ENCODE assay signal across 9 cellular contexts in the genomic region with DNA sequence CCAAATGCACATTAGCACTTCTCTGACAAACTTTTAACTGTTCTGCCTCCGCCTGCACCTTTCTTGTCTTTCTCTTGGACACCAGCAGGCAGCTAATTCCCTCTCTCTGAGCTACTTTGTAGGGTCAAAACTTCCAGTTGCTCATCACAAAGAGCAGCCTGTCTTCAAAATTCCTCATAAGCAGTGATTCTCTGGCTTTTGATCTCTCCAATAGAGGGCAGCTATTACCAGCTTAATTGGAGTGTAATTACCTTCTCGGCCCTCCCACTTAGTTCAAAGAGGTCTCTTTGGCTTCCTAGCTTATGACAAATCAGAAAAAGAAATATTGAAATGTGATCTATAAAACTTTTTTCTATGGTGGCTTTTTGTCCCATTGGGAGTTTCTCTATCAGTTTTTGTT. TPM values are rescaled to one million over a fixed set of nuclear protein-coding genes. Genes with fewer than 3 reads are reported as not detected.
A peak's percentile ranks its signal among the peaks of the same experiment; 100 is the strongest.
DNase-seq lines count a peak whose midpoint lies in the region; ATAC-seq and TF ChIP-seq lines count a peak whose summit lies in the region.
"Had no signal": no experiment of that assay in that cellular context is flagged by ENCODE, and none has a peak within 500 bp of the region (broad histone marks: within the 10 kb centered on the region; RNA-seq: fewer than 3 reads in every experiment).

No MANE protein-coding gene starts in this region.

- TF ChIP-seq POLR2A in esophagus squamous epithelium (IDR thresholded peaks at IDR 0.05) = no peak

- CTCF ChIA-PET in OCI-LY7 (lab: Charles Lee; ENCODE audit: unreplicated experiment) = interaction anchor here (0.5 to 1.2 kb wide), 2 partner anchors 60 to 101 kb away, joined by 3 to 7 read pairs; no protein-coding TSS in a partner anchor

- H3K4me2 ChIP-seq in OCI-LY7 (ENCODE audit: low read length) = no peak overlapping the region
- H3K4me2 ChIP-seq: BLaER1 had no signal

- DNase-seq in NCI-H2227 treated with DMSO at 0.1 percent for 48 hours (lab: John Stamatoyannopoulos, UW) (peak; percentile 8), NCI-H2227 (lab: John Stamatoyannopoulos, UW; ENCODE audit: unreplicated experiment) (no peak), OCI-LY7 (ENCODE audit: low spot score) (peak; percentile 53), esophagus squamous epithelium (lab: John Stamatoyannopoulos, UW) (no peak), retinal pigment epithelial cell (ENCODE audit: low read depth) (no peak), medulla oblongata (ENCODE audit: extremely low spot score) (no peak), DMS79 treated with DMSO at 0.1 percent for 48 hours (lab: John Stamatoyannopoulos, UW) (no peak)

- intact Hi-C loops in OCI-LY7 (cut with micrococcal nuclease; ENCODE audit: unreplicated experiment) = loop anchor here (1.0 kb wide), 1 partner anchor 102 kb away; no protein-coding TSS in a partner anchor
- intact Hi-C loops in esophagus squamous epithelium (cut with DNase I) = loop anchor here (10.0 kb wide), 1 partner anchor 105 kb away; no protein-coding TSS in a partner anchor

- H3K36me3 ChIP-seq in OCI-LY7 (ENCODE audit: insufficient read depth, low read length) (no peaks in the 10 kb centered on the region), esophagus squamous epithelium (no peaks in the 10 kb centered on the region)
- H3K36me3 ChIP-seq: BLaER1 had no signal

- H3K9me2 ChIP-seq in OCI-LY7 (ENCODE audit: insufficient read depth, low read length) = no peaks in the 10 kb centered on the region

- no peak overlapping the region for H2AFZ ChIP-seq in OCI-LY7 (ENCODE audit: low read length)

- no peak overlapping the region for H3K27ac ChIP-seq in OCI-LY7 (ENCODE audit: low read depth, low read length, poor library complexity, severe bottlenecking)
- no peak overlapping the region for H3K27ac ChIP-seq in esophagus squamous epithelium
- H3K27ac ChIP-seq: BLaER1 had no signal

- 50 to 51% methylated on average over 2 of the region's 2 CpGs for WGBS in esophagus squamous epithelium, 2 donors

- POLR2A ChIA-PET in OCI-LY7 (lab: Charles Lee) = interaction anchor here (0.7 to 1.3 kb wide), 2 partner anchors 31 to 101 kb away, joined by 3 to 4 read pairs; no protein-coding TSS in a partner anchor

- H3K79me2 ChIP-seq in OCI-LY7 (ENCODE audit: insufficient read depth, low read depth, low read length) = no peaks in the 10 kb centered on the region

- no peaks in the 10 kb centered on the region for H3K9me3 ChIP-seq in OCI-LY7 (ENCODE audit: low read length)
- H3K9me3 ChIP-seq in esophagus squamous epithelium = no peaks in the 10 kb centered on the region
- H3K9me3 ChIP-seq: BLaER1 had no signal

- no peak for ATAC-seq in HG03175 (IDR thresholded peaks at IDR 0.05; ENCODE audit: unreplicated experiment)

- H4K20me1 ChIP-seq in OCI-LY7 (ENCODE audit: insufficient read depth, low read length) = no peaks in the 10 kb centered on the region
- H4K20me1 ChIP-seq: BLaER1 had no signal

- H3K4me1 ChIP-seq in OCI-LY7 (ENCODE audit: insufficient read depth, low read length, poor library complexity, severe bottlenecking) (no peaks in the 10 kb centered on the region), esophagus squamous epithelium (peaks cover 0 to 21% (median 0%) of the 10 kb centered on the region in 3 donors)
- H3K4me1 ChIP-seq: BLaER1 had no signal

- no peak overlapping the region for H3K4me3 ChIP-seq in OCI-LY7 (ENCODE audit: low read depth, low read length, poor library complexity, severe bottlenecking)
- H3K4me3 ChIP-seq in esophagus squamous epithelium = no peak overlapping the region
- H3K4me3 ChIP-seq in retinal pigment epithelial cell (ENCODE audit: low read length) = no peak overlapping the region
- H3K4me3 ChIP-seq: BLaER1 had no signal

- no TSS peak for BruUV-seq in OCI-LY7 (replicated peaks; lab: Mats Ljungman, UMichigan)

- H3K27me3 ChIP-seq in esophagus squamous epithelium = no peaks in the 10 kb centered on the region
- H3K27me3 ChIP-seq: BLaER1 had no signal

- TF ChIP-seq CTCF in OCI-LY7 (conservative IDR thresholded peaks at IDR 0.05; ENCODE audit: low read length) = peak; percentile 72
- TF ChIP-seq CTCF in esophagus squamous epithelium (IDR thresholded peaks at IDR 0.05) = peak in 5 of 6 experiments; percentile 25 to 56 (median 30)
- peak; percentile 17 for TF ChIP-seq CTCF in retinal pigment epithelial cell (conservative IDR thresholded peaks at IDR 0.05; ENCODE audit: low read depth, low read length)

RNA-seq across cellular contexts. Expression of a gene that starts 43.6 kb away (rescaled TPM):
- total RNA-seq in OCI-LY7 (2014; rRNA removed; shearing (Covaris generic)) = 61.0 and 67.3 TPM in 2 replicates
- total RNA-seq in OCI-LY7 (2022) (120 and 141 TPM in 2 replicates), esophagus squamous epithelium (10 to 100 TPM; 69.8 to 94.4 (median 74.4) TPM)

Comparison
In these comparisons a context has a peak if more than half of its experiments do, and no peak if none do; other contexts are left out.
1. DNase-seq: peak in NCI-H2227 treated with DMSO at 0.1 percent for 48 hours (single experiment) and OCI-LY7 (single experiment); none in NCI-H2227 (single experiment), esophagus squamous epithelium (single experiment), retinal pigment epithelial cell (single experiment), medulla oblongata (single experiment) and DMS79 treated with DMSO at 0.1 percent for 48 hours (single experiment).
2. CTCF ChIP-seq: peak in every context shown above with its lines; median percentile 72 in OCI-LY7; 30 in esophagus squamous epithelium; 17 in retinal pigment epithelial cell.